8 cellular contexts compared by ENCODE assay signal in genomic region chr16:1705688-1706385, GRCh38. TPM values are rescaled to one million over a fixed set of nuclear protein-coding genes. Genes with fewer than 3 reads are reported as not detected.
DNase-seq lines count a peak whose midpoint lies in the region; TF ChIP-seq lines count a peak whose summit lies in the region.

Gene MAPK8IP3, plus strand, starts transcription at chr16:1706195. Its CDS starts 145 bp downstream, at chr16:1706340.

- peak; percentile 92 for TF ChIP-seq CTCF in GM20000 (IDR thresholded peaks at IDR 0.05; ENCODE audit: extremely low read depth, missing control alignments)

- H3K36me3 ChIP-seq in endocrine pancreas (ENCODE audit: control insufficient read depth, insufficient read depth, low read length) (no peaks in the 10 kb centered on the region), mesodermal cell (ENCODE audit: control insufficient read depth, insufficient read depth, low read length) (peaks cover 33% of the 10 kb centered on the region)

- DNase-seq in COR-L47 (lab: John Stamatoyannopoulos, UW) (peak; percentile 84), GM20000 (ENCODE audit: low spot score) (peak; percentile 100), HT-29 (ENCODE audit: low spot score) (peak; percentile 89)
- peak; percentile 84 for DNase-seq in NK-92 treated with Interleukin-12 subunit alpha and Interleukin-12 subunit beta, amount 100 ng/mL, for 24 hours (lab: John Stamatoyannopoulos, UW)
- peak; percentile 96 to 99 (median 97) for DNase-seq in activated CD8-positive, alpha-beta memory T cell treated with anti-CD3 and anti-CD28 coated beads for 48 hours (ENCODE audit: low read depth in 2 of 3, low spot score in 2 of 3)
- DNase-seq in stimulated activated CD8-positive, alpha-beta memory T cell treated with anti-CD3 and anti-CD28 coated beads, Interleukin-15, amount 100 ng/mL, for 24 hours (ENCODE audit: low read depth) = peak; percentile 100

- H3K27ac ChIP-seq in mesodermal cell (ENCODE audit: low read depth, low read length, severe bottlenecking) = peak within 1 kb of the TSS; percentile 93

- peak within 1 kb of the TSS; percentile 57 for H3K4me3 ChIP-seq in endocrine pancreas (ENCODE audit: control insufficient read depth, insufficient read depth, low read length)
- H3K4me3 ChIP-seq in mesodermal cell (ENCODE audit: extremely low read depth, insufficient read depth, low read length, poor library complexity, severe bottlenecking) = peak within 1 kb of the TSS; percentile 95

- no peaks in the 10 kb centered on the region for H3K9me3 ChIP-seq in endocrine pancreas (ENCODE audit: control insufficient read depth, low read length)
- no peaks in the 10 kb centered on the region for H3K9me3 ChIP-seq in mesodermal cell (ENCODE audit: control insufficient read depth, low read length)

- no peaks in the 10 kb centered on the region for H3K27me3 ChIP-seq in endocrine pancreas (ENCODE audit: control insufficient read depth, insufficient read depth, low read length)

- H3K9ac ChIP-seq in endocrine pancreas (ENCODE audit: control insufficient read depth, insufficient read depth, low read length) = peak within 1 kb of the TSS; percentile 91

- WGBS in mesodermal cell (ENCODE audit: insufficient coverage in 2 of 2), 2 experiments = 0% methylated on average over 61 to 71 of the region's 79 CpGs

- no peaks in the 10 kb centered on the region for H3K4me1 ChIP-seq in endocrine pancreas (ENCODE audit: control insufficient read depth, insufficient read depth, low read length)
- H3K4me1 ChIP-seq in mesodermal cell (ENCODE audit: control insufficient read depth, insufficient read depth, low read length, poor library complexity, severe bottlenecking) = peaks cover 21% of the 10 kb centered on the region

RNA-seq across cellular contexts. Expression of gene MAPK8IP3, which starts in this region (rescaled TPM):
- 91.6 and 120 TPM in 2 replicates for total RNA-seq in HT-29 (2014; rRNA removed; shearing (Covaris generic))
- 77.3 TPM for polyA plus RNA-seq in mesodermal cell (2013, experiment 1 of 2)
- 50.7 TPM for polyA plus RNA-seq in mesodermal cell (2013, experiment 2 of 2)

Comparison
In these comparisons a context has a peak if more than half of its experiments do, and no peak if none do; other contexts are left out.
1. Peak in every context shown above with its lines: DNase-seq, H3K4me3 ChIP-seq and H3K27ac ChIP-seq.